30 cellular contexts compared by ENCODE assay signal in the genomic region with DNA sequence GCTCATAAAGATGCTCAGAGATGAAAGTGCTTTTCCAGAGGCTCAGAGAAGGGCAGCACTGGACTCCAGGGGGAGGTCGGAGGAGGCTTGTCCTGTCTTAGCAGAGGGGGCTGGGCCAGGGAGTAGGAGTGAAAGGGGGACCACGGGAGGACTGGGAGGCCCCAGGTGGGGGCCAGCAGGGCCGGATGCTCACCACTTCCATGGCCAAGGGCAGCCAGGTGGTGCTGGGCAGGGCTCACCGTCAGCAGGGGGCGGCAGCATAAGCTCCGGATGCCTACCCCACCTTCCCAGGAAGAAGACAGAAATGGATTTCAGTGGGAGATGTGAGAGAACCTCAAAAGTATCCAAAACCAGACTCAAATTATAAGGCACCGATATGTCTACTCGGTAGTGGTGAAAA. TPM values are rescaled to one million over a fixed set of nuclear protein-coding genes. Genes with fewer than 3 reads are reported as not detected.
DNase-seq lines count a peak whose midpoint lies in the region; ATAC-seq, FAIRE-seq and TF ChIP-seq lines count a peak whose summit lies in the region.
"Had no signal": no experiment of that assay in that cellular context is flagged by ENCODE, and none has a peak within 500 bp of the region (broad histone marks: within the 10 kb centered on the region; RNA-seq: fewer than 3 reads in every experiment).

No MANE protein-coding gene starts in this region.

- H4K91ac ChIP-seq in neuronal stem cell (ENCODE audit: low read depth, low read length, poor library complexity) = no peak overlapping the region

- no peaks in the 10 kb centered on the region for H3K36me3 Mint-ChIP-seq in GM23338 (ENCODE audit: low read depth)
- H3K36me3 Mint-ChIP-seq: CD8-positive, alpha-beta T cell; naive B cell had no signal

- H3K27ac ChIP-seq in GM23338 (ENCODE audit: low read depth) (no peak overlapping the region), neuronal stem cell (replicated peaks; ENCODE audit: low read length) (no peak overlapping the region)
- H3K27ac ChIP-seq: RWPE1, SK-N-MC, skin epidermis had no signal

- no peaks in the 10 kb centered on the region for H3K9me2 ChIP-seq in GM23338 (ENCODE audit: insufficient read depth)

- H3K27me3 ChIP-seq in GM23338 (ENCODE audit: insufficient read depth) = no peaks in the 10 kb centered on the region
- H3K27me3 ChIP-seq in bronchial epithelial cell (ENCODE audit: control insufficient read depth, insufficient read depth, low read length) = no peaks in the 10 kb centered on the region
- H3K27me3 ChIP-seq in neuronal stem cell (ENCODE audit: control insufficient read depth in 3 of 3, insufficient read depth in 3 of 3, low read depth in 1 of 3, low read length in 3 of 3) = no peaks in the 10 kb centered on the region
- H3K27me3 ChIP-seq: upper lobe of left lung had no signal

- H3K4me1 Mint-ChIP-seq in GM23338 = peaks cover 32% of the 10 kb centered on the region

- H3K4me3 ChIP-seq in GM23338 (no peak overlapping the region), NB4 (ENCODE audit: low read depth, low read length) (no peak overlapping the region), bronchial epithelial cell (ENCODE audit: low read depth, low read length) (no peak overlapping the region), neuronal stem cell (ENCODE audit: low read length in 2 of 2) (no peak overlapping the region)
- H3K4me3 ChIP-seq: SK-N-MC, skin epidermis, upper lobe of left lung had no signal

- H3F3A ChIP-seq in GM23338 (replicated peaks; ENCODE audit: low read depth) = no peaks in the 10 kb centered on the region

- FAIRE-seq in bronchial epithelial cell (lab: Jason Lieb, UNC) = no peak

- no peak overlapping the region for H2AK5ac ChIP-seq in neuronal stem cell (ENCODE audit: low read depth, low read length)

- peak overlapping the region; percentile 38 for H3K23ac ChIP-seq in neuronal stem cell (ENCODE audit: low read depth, low read length, poor library complexity)

- H3K4me3 Mint-ChIP-seq in GM23338 = no peak overlapping the region
- H3K4me3 Mint-ChIP-seq: activated CD4-positive, alpha-beta T cell treated with anti-CD3 and anti-CD28 coated beads, Interleukin-2, amount 10 ng/mL, durations not matched to agents 24 days and 14 days; activated T-helper 1 cell treated with anti-CD3 and anti-CD28 coated beads, Interleukin-12 subunit alpha, Interleukin-12 subunit beta, Interleukin-2, Interleukin-4 antibody, amounts not matched to agents 30 ng/mL and 10 ng/mL and 1 ng/mL, durations not matched to agents 14 hours and 24 hours and 36 hours; CD8-positive, alpha-beta T cell; naive B cell; T-helper 17 cell had no signal

- no peak overlapping the region for H3K4ac ChIP-seq in neuronal stem cell (ENCODE audit: low read length)

- peaks cover 6% of the 10 kb centered on the region for H3K4me1 ChIP-seq in GM23338 (ENCODE audit: insufficient read depth)
- peaks cover 0 to 13% of the 10 kb centered on the region in 2 donors for H3K4me1 ChIP-seq in neuronal stem cell (ENCODE audit: control insufficient read depth in 2 of 2, insufficient read depth in 1 of 2, low read depth in 1 of 2, low read length in 2 of 2)

- no peaks in the 10 kb centered on the region; the same call in 2 of the 3 replicates for H3K9me3 Mint-ChIP-seq in GM23338
- H3K9me3 Mint-ChIP-seq: activated CD4-positive, alpha-beta T cell treated with anti-CD3 and anti-CD28 coated beads, Interleukin-2, amount 10 ng/mL, durations not matched to agents 24 days and 14 days; activated T-helper 1 cell treated with anti-CD3 and anti-CD28 coated beads, Interleukin-12 subunit alpha, Interleukin-12 subunit beta, Interleukin-2, Interleukin-4 antibody, amounts not matched to agents 30 ng/mL and 10 ng/mL and 1 ng/mL, durations not matched to agents 14 hours and 24 hours and 36 hours; CD8-positive, alpha-beta T cell; naive B cell had no signal

- H3K36me3 ChIP-seq in GM23338 (ENCODE audit: insufficient read depth) = no peaks in the 10 kb centered on the region
- H3K36me3 ChIP-seq in bronchial epithelial cell (ENCODE audit: control insufficient read depth, insufficient read depth, low read length) = no peaks in the 10 kb centered on the region
- H3K36me3 ChIP-seq in neuronal stem cell (replicated peaks in 1 of 2; ENCODE audit: control insufficient read depth in 2 of 2, insufficient read depth in 2 of 2, low read length in 2 of 2) = peaks cover 0 to 52% of the 10 kb centered on the region in 2 donors
- H3K36me3 ChIP-seq: upper lobe of left lung had no signal

- TF ChIP-seq CTCF in GM23338 (conservative IDR thresholded peaks at IDR 0.05; ENCODE audit: low read depth in 2 of 2) (peak in 1 of 2 experiments; percentile 63; a peak in 3 of 4 replicates), NB4 (IDR thresholded peaks at IDR 0.05; ENCODE audit: low read depth, low read length) (peak; percentile 12), bronchial epithelial cell (IDR thresholded peaks at IDR 0.05; ENCODE audit: insufficient read depth, low read length, severe bottlenecking) (peak; percentile 8)

- H3K18ac ChIP-seq in neuronal stem cell (ENCODE audit: low read length) = no peak overlapping the region

- no CpG with 5 or more reads among the region's 8 CpGs for WGBS in neuronal stem cell (ENCODE audit: extremely low coverage in 2 of 2, insufficient read length in 2 of 2, insufficient replicate concordance in 1 of 2), 2 donors

- H2BK120ac ChIP-seq in neuronal stem cell (ENCODE audit: low read depth, low read length) = no peak overlapping the region

- no peaks in the 10 kb centered on the region for H3K79me2 ChIP-seq in GM23338 (replicated peaks; ENCODE audit: insufficient read depth)

- ATAC-seq in GM23338 (peak; percentile 56), HG03159 (IDR thresholded peaks at IDR 0.05; ENCODE audit: unreplicated experiment) (no peak), GM21825 (IDR thresholded peaks at IDR 0.05; ENCODE audit: unreplicated experiment) (no peak)
- ATAC-seq: CD8-positive, alpha-beta T cell; T-helper 17 cell had no signal

- peak; percentile 56 for DNase-seq in GM23338 (ENCODE audit: low spot score)
- no peak for DNase-seq in NB4 (ENCODE audit: low read depth)
- no peak for DNase-seq in bronchial epithelial cell (ENCODE audit: low read depth)
- no peak for DNase-seq in neuronal stem cell (ENCODE audit: low spot score)
- no peak for DNase-seq in middle frontal gyrus (ENCODE audit: extremely low spot score, low spot score)
- no peak for DNase-seq in GOT3 (lab: John Stamatoyannopoulos, UW)
- DNase-seq: activated CD4-positive, alpha-beta T cell treated with anti-CD3 and anti-CD28 coated beads, Interleukin-2, amount 10 ng/mL, durations not matched to agents 24 days and 14 days; activated naive CD4-positive, alpha-beta T cell treated with anti-CD3 and anti-CD28 coated beads, Interleukin-2, amount 50 U/mL, for 16 hours; amygdala; CD8-positive, alpha-beta T cell; cortex of kidney; DMS79; HCEC 1CT; IMR-90; mesenchymal stem cell; naive B cell; NCI-H1436 treated with DMSO at 0.1 percent for 48 hours; NCI-H2171; NCI-H510A treated with DMSO at 0.1 percent for 48 hours; occipital lobe; stimulated activated CD4-positive, alpha-beta T cell treated with anti-CD3 and anti-CD28 coated beads, Interleukin-1b, Interleukin-23, amount 100 ng/mL, for 48 hours; T-helper 17 cell had no signal

- H3K9ac ChIP-seq in neuronal stem cell (ENCODE audit: low read depth, low read length, poor library complexity) = no peak overlapping the region

- TF ChIP-seq POLR2A in NB4 (IDR thresholded peaks at IDR 0.05; ENCODE audit: extremely low read depth, insufficient read length) = no peak

- H3K14ac ChIP-seq in neuronal stem cell (ENCODE audit: low read length) = no peak overlapping the region

- no peak overlapping the region for H4K8ac ChIP-seq in neuronal stem cell (ENCODE audit: low read depth, low read length)

- H4K20me1 ChIP-seq in GM23338 (replicated peaks; ENCODE audit: insufficient read depth) = no peaks in the 10 kb centered on the region

- no peak overlapping the region for H2BK5ac ChIP-seq in neuronal stem cell (ENCODE audit: low read length)

- no peak overlapping the region for H2BK12ac ChIP-seq in neuronal stem cell (ENCODE audit: low read length)

- 0 out of 2 replicates have a peak overlapping the region, but pooled peaks have one; percentile 45 for H3K4me2 ChIP-seq in GM23338
- no peak overlapping the region for H3K4me2 ChIP-seq in neuronal stem cell (ENCODE audit: insufficient read depth, low read length, poor library complexity, severe bottlenecking)

- no peak overlapping the region for H2AFZ ChIP-seq in GM23338
- H2AFZ ChIP-seq in neuronal stem cell (ENCODE audit: low read length) = no peak overlapping the region

- no peak overlapping the region for H3K27ac Mint-ChIP-seq in GM23338
- H3K27ac Mint-ChIP-seq: activated CD4-positive, alpha-beta T cell treated with anti-CD3 and anti-CD28 coated beads, Interleukin-2, amount 10 ng/mL, durations not matched to agents 24 days and 14 days; activated T-helper 1 cell treated with anti-CD3 and anti-CD28 coated beads, Interleukin-12 subunit alpha, Interleukin-12 subunit beta, Interleukin-2, Interleukin-4 antibody, amounts not matched to agents 30 ng/mL and 10 ng/mL and 1 ng/mL, durations not matched to agents 14 hours and 24 hours and 36 hours; CD8-positive, alpha-beta T cell; T-helper 17 cell had no signal

- no peaks in the 10 kb centered on the region for H3K79me1 ChIP-seq in neuronal stem cell (ENCODE audit: low read depth, low read length)

- peaks cover 19% of the 10 kb centered on the region for H3K27me3 Mint-ChIP-seq in GM23338 (ENCODE audit: insufficient read depth, low read depth, poor library complexity)
- H3K27me3 Mint-ChIP-seq: activated CD4-positive, alpha-beta T cell treated with anti-CD3 and anti-CD28 coated beads, Interleukin-2, amount 10 ng/mL, durations not matched to agents 24 days and 14 days; naive B cell; T-helper 17 cell had no signal

- no peaks in the 10 kb centered on the region for H3K9me3 ChIP-seq in neuronal stem cell (replicated peaks in 1 of 2; ENCODE audit: control insufficient read depth in 2 of 2, insufficient read depth in 1 of 2, low read depth in 1 of 2, low read length in 2 of 2)
- H3K9me3 ChIP-seq: upper lobe of left lung had no signal

- H2BK15ac ChIP-seq in neuronal stem cell (ENCODE audit: low read length) = no peak overlapping the region

RNA-seq across cellular contexts. Expression of a gene that starts 11.0 kb away (rescaled TPM):
- total RNA-seq in GM23338 (2014; rRNA removed; shearing (Covaris generic)) = 0.58 and 1.2 TPM in 2 replicates
- 0.43 and 0.58 TPM in 2 replicates for polyA plus RNA-seq in GM23338 (2016; fragmentation: Nextera tagmentation; extraction: Ambion mirVana)
- total RNA-seq in bronchial epithelial cell = 0.26 and 0.77 TPM in 2 replicates
- polyA plus RNA-seq in neuronal stem cell (2013, experiment 1 of 2) = 4.5 TPM
- polyA plus RNA-seq in neuronal stem cell (2013, experiment 2 of 2) = 4.5 TPM
- total RNA-seq: activated CD4-positive, alpha-beta T cell treated with anti-CD3 and anti-CD28 coated beads, Interleukin-2, amount 10 ng/mL, durations not matched to agents 24 days and 14 days had no signal

RNA-seq across cellular contexts. Expression of a gene that starts 14.5 kb away (rescaled TPM):
- not detected in 2 replicates for total RNA-seq in GM23338 (2014; rRNA removed; shearing (Covaris generic))
- polyA plus RNA-seq in GM23338 (2016; fragmentation: Nextera tagmentation; extraction: Ambion mirVana) = 1.8 and 2.5 TPM in 2 replicates
- total RNA-seq in bronchial epithelial cell = not detected in 2 replicates
- 2.0 TPM for polyA plus RNA-seq in neuronal stem cell (2013, experiment 1 of 2)
- 2.2 TPM for polyA plus RNA-seq in neuronal stem cell (2013, experiment 2 of 2)
- total RNA-seq: activated CD4-positive, alpha-beta T cell treated with anti-CD3 and anti-CD28 coated beads, Interleukin-2, amount 10 ng/mL, durations not matched to agents 24 days and 14 days; activated T-helper 1 cell treated with anti-CD3 and anti-CD28 coated beads, Interleukin-12 subunit alpha, Interleukin-12 subunit beta, Interleukin-2, Interleukin-4 antibody, amounts not matched to agents 30 ng/mL and 10 ng/mL and 1 ng/mL, durations not matched to agents 14 hours and 24 hours and 36 hours; IMR-90; MCF 10A had no signal
- polyA plus RNA-seq: IMR-90 had no signal

RNA-seq across cellular contexts. Expression of a gene that starts 24.0 kb away (rescaled TPM):
- 101 and 121 TPM in 2 replicates for total RNA-seq in GM23338 (2014; rRNA removed; shearing (Covaris generic))
- 15.6 and 17.7 TPM in 2 replicates for polyA plus RNA-seq in GM23338 (2016; fragmentation: Nextera tagmentation; extraction: Ambion mirVana)
- 114 and 118 TPM in 2 replicates for total RNA-seq in bronchial epithelial cell
- polyA plus RNA-seq in neuronal stem cell (2013, experiment 1 of 2) = 20.8 TPM
- polyA plus RNA-seq in neuronal stem cell (2013, experiment 2 of 2) = 19.8 TPM
